Comparison of ENCODE assay signal across 16 cellular contexts in the genomic region with DNA sequence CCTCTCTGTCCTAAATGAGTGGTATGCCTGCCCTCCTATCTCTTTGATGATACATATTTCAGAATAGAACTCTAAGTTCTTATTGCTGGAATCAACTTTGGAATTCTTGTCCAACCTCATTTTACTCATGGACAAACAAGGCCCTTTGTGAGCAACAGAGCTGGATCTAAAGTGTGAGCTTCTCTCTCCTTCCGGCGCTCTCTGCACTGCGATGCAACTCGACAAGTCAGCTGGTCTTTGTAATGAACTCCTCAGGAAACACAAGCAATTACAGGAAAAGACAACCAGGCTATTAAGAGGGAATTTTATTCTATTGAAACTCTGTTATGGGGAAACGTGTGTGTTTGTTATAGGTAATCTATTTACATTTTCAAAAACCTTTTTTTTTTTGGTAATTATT. TPM values are rescaled to one million over a fixed set of nuclear protein-coding genes. Genes with fewer than 3 reads are reported as not detected.
DNase-seq lines count a peak whose midpoint lies in the region; ATAC-seq and TF ChIP-seq lines count a peak whose summit lies in the region.
"Had no signal": no experiment of that assay in that cellular context is flagged by ENCODE, and none has a peak within 500 bp of the region (broad histone marks: within the 10 kb centered on the region; RNA-seq: fewer than 3 reads in every experiment).

No MANE protein-coding gene starts in this region.

- H3K36me3 ChIP-seq in WERI-Rb-1 (no peaks in the 10 kb centered on the region), right lobe of liver (no peaks in the 10 kb centered on the region), stomach (no peaks in the 10 kb centered on the region)
- H3K36me3 ChIP-seq: ovary, uterus had no signal

- TF ChIP-seq CTCF in WERI-Rb-1 (IDR thresholded peaks at IDR 0.05; ENCODE audit: low read depth, low read length), result no peak
- no peak for TF ChIP-seq CTCF in right lobe of liver (IDR thresholded peaks at IDR 0.05)
- no peak for TF ChIP-seq CTCF in stomach (IDR thresholded peaks at IDR 0.05)

- H3K9me3 ChIP-seq in WERI-Rb-1 (ENCODE audit: severe bottlenecking) (no peaks in the 10 kb centered on the region), right lobe of liver (no peaks in the 10 kb centered on the region), stomach (no peaks in the 10 kb centered on the region)
- H3K9me3 ChIP-seq: ovary, uterus had no signal

- peak in 3 of 4 donors; percentile 59 to 66 (median 63) for ATAC-seq in right lobe of liver
- ATAC-seq in HG03045 (IDR thresholded peaks at IDR 0.05; ENCODE audit: unreplicated experiment), result no peak
- no peak for ATAC-seq in GM21737 (IDR thresholded peaks at IDR 0.05; ENCODE audit: unreplicated experiment)
- no peak for ATAC-seq in HG03432 (IDR thresholded peaks at IDR 0.05; ENCODE audit: unreplicated experiment)
- ATAC-seq: foreskin keratinocyte had no signal

- no peaks in the 10 kb centered on the region for H3K4me1 ChIP-seq in right lobe of liver
- peaks cover 0 to 23% (median 7%) of the 10 kb centered on the region in 4 donors for H3K4me1 ChIP-seq in stomach
- H3K4me1 ChIP-seq: foreskin keratinocyte, uterus had no signal

- intact Hi-C loops in right lobe of liver (cut with DNase I), result no loop called here
- intact Hi-C loops in stomach (cut with DNase I; ENCODE audit: low total_unique reads), result no loop called here

- peak overlapping the region; percentile 71 for H3K27ac ChIP-seq in WERI-Rb-1
- H3K27ac ChIP-seq in right lobe of liver, result no peak overlapping the region
- H3K27ac ChIP-seq in stomach, result peak overlapping the region in 3 of 5 donors; percentile 4 to 59 (median 57)
- H3K27ac ChIP-seq: foreskin keratinocyte, ovary had no signal

- H3K27me3 Mint-ChIP-seq in T-helper 2 cell treated with Interferon-gamma antibody and Interleukin-4, amounts not matched to agents 5 μg/mL and 100 μg/mL, for 36 hours (ENCODE audit: low read depth), result no peaks in the 10 kb centered on the region

- 36% methylated on average over 5 of the region's 5 CpGs for WGBS in right lobe of liver (ENCODE audit: insufficient coverage, low coverage, low lambda C conversion rate, missing lambda C conversion rate)
- 48 to 66% (median 54%) methylated on average over 5 of the region's 5 CpGs for WGBS in stomach, 5 donors

- H3K36me3 Mint-ChIP-seq in T-helper 2 cell treated with Interferon-gamma antibody and Interleukin-4, amounts not matched to agents 5 μg/mL and 100 μg/mL, for 36 hours (ENCODE audit: low read depth), result peaks cover under 1% of the 10 kb centered on the region

- DNase-seq in T-helper 2 cell treated with Interferon-gamma antibody and Interleukin-4, amounts not matched to agents 5 μg/mL and 100 μg/mL, for 36 hours (ENCODE audit: low spot score), result no peak
- DNase-seq in T-helper 2 cell (no peak), WERI-Rb-1 (no peak), right lobe of liver (no peak), stomach (no peak)
- DNase-seq: activated CD4-positive, alpha-beta T cell treated with anti-CD3 and anti-CD28 coated beads for 1 hour; effector CD4-positive, alpha-beta T cell; foreskin keratinocyte; NCI-H1694 treated with DMSO at 0.1 percent for 48 hours; ovary; stimulated activated CD8-positive, alpha-beta memory T cell treated with anti-CD3 and anti-CD28 coated beads, Interleukin-4, amount 100 ng/mL, for 48 hours; SW 1271; uterus had no signal

- H3K4me3 ChIP-seq in WERI-Rb-1 (ENCODE audit: low read depth, low read length), result no peak overlapping the region
- no peak overlapping the region for H3K4me3 ChIP-seq in right lobe of liver
- H3K4me3 ChIP-seq in stomach, result no peak overlapping the region
- H3K4me3 ChIP-seq: ovary, uterus had no signal

- peaks cover 21% of the 10 kb centered on the region for H3K4me1 Mint-ChIP-seq in T-helper 2 cell treated with Interferon-gamma antibody and Interleukin-4, amounts not matched to agents 5 μg/mL and 100 μg/mL, for 36 hours (ENCODE audit: low read depth)

- no peak overlapping the region for H3K4me3 Mint-ChIP-seq in T-helper 2 cell treated with Interferon-gamma antibody and Interleukin-4, amounts not matched to agents 5 μg/mL and 100 μg/mL, for 36 hours

- H3K27me3 ChIP-seq in WERI-Rb-1 (ENCODE audit: insufficient read depth, low read depth, severe bottlenecking) (no peaks in the 10 kb centered on the region), right lobe of liver (no peaks in the 10 kb centered on the region), stomach (no peaks in the 10 kb centered on the region)
- H3K27me3 ChIP-seq: foreskin keratinocyte, ovary, uterus had no signal

- TF ChIP-seq EP300 in stomach (IDR thresholded peaks at IDR 0.05), result no peak

- H3K27ac Mint-ChIP-seq in T-helper 2 cell treated with Interferon-gamma antibody and Interleukin-4, amounts not matched to agents 5 μg/mL and 100 μg/mL, for 36 hours, result peak overlapping the region; percentile 78

- no peaks in the 10 kb centered on the region for H3K9me3 Mint-ChIP-seq in T-helper 2 cell treated with Interferon-gamma antibody and Interleukin-4, amounts not matched to agents 5 μg/mL and 100 μg/mL, for 36 hours

- TF ChIP-seq POLR2A in right lobe of liver (IDR thresholded peaks at IDR 0.05) (no peak), stomach (IDR thresholded peaks at IDR 0.05) (no peak)

RNA-seq across cellular contexts. Expression of a gene that starts 20.3 kb away (rescaled TPM):
- total RNA-seq in right lobe of liver (1 to 10 TPM; 1.2 to 4.0 (median 2.1) TPM), stomach (1 to 10 TPM in 3 of 5 donors, under 1 TPM in 1, not detected in 1; 0.45 to 5.5 (median 1.6) TPM)
- 1 to 10 TPM in 2 of 3 donors, under 1 TPM in 1; 0.85 to 1.4 (median 1.3) TPM for polyA plus RNA-seq in stomach

RNA-seq across cellular contexts. Expression of a gene that starts 50.8 kb away (rescaled TPM):
- total RNA-seq in right lobe of liver (1 to 10 TPM; 3.8 to 5.5 (median 4.4) TPM), stomach (10 to 100 TPM in 2 of 5 donors, 1 to 10 TPM in 3; 1.2 to 12.1 (median 5.7) TPM)
- polyA plus RNA-seq in stomach, result 1 to 10 TPM; 3.1 to 4.6 (median 3.7) TPM

RNA-seq across cellular contexts. Expression of a gene that starts 50.9 kb away (rescaled TPM):
- total RNA-seq in right lobe of liver (1 to 10 TPM; 1.5 to 5.8 (median 4.3) TPM), stomach (1 to 10 TPM in 3 of 5 donors, not detected in 2; 1.8 to 4.8 (median 4.6) TPM)
- 10 to 100 TPM in 2 of 3 donors, 1 to 10 TPM in 1; 9.0 to 13.4 (median 11.5) TPM for polyA plus RNA-seq in stomach

Comparison
In these comparisons a context has a peak if more than half of its experiments do, and no peak if none do; other contexts are left out.
1. H3K27ac ChIP-seq: peak in WERI-Rb-1 (single experiment) and stomach (3 of 5); none in right lobe of liver (0 of 3).
2. ATAC-seq: peak in right lobe of liver (3 of 4); none in HG03045 (single experiment), GM21737 (single experiment) and HG03432 (single experiment).